9 cellular contexts compared by ENCODE assay signal in genomic region chr5:56070795-56071539, GRCh38.
A peak's percentile ranks its signal among the peaks of the same experiment; 100 is the strongest.
DNase-seq lines count a peak whose midpoint lies in the region; ATAC-seq and TF ChIP-seq lines count a peak whose summit lies in the region.
"Had no signal": no experiment of that assay in that cellular context is flagged by ENCODE, and none has a peak within 500 bp of the region (broad histone marks: within the 10 kb centered on the region; RNA-seq: fewer than 3 reads in every experiment).

No MANE protein-coding gene starts in this region.

- no peaks in the 10 kb centered on the region for H3K9me3 ChIP-seq in DND-41 (ENCODE audit: insufficient read depth, low read length, severe bottlenecking)

- H3K27ac Mint-ChIP-seq in osteocyte (ENCODE audit: unreplicated experiment): peak overlapping the region; percentile 58

- peak; percentile 47; the same call in 1 of the 3 replicates for ATAC-seq in DND-41 (ENCODE audit: insufficient read depth, low read depth)
- no peak for ATAC-seq in GM21528 (IDR thresholded peaks at IDR 0.05; ENCODE audit: low FRiP score, unreplicated experiment)

- H3K27ac ChIP-seq in DND-41 (ENCODE audit: low read length): no peak overlapping the region

- H3K36me3 Mint-ChIP-seq in osteocyte (ENCODE audit: unreplicated experiment): peaks cover 2% of the 10 kb centered on the region

- no peak overlapping the region for H3K9ac ChIP-seq in DND-41 (ENCODE audit: low read depth, low read length)

- H3K36me3 ChIP-seq in DND-41 (ENCODE audit: insufficient read depth, low read length): no peaks in the 10 kb centered on the region

- H3K4me2 ChIP-seq in DND-41 (ENCODE audit: insufficient read depth, low read length): no peak overlapping the region

- peaks cover 38% of the 10 kb centered on the region for H3K4me1 Mint-ChIP-seq in osteocyte (ENCODE audit: unreplicated experiment)

- H3K79me2 ChIP-seq in DND-41 (ENCODE audit: insufficient read depth, low read length): no peaks in the 10 kb centered on the region

- H4K20me1 ChIP-seq in DND-41 (ENCODE audit: insufficient read depth, low read length): no peaks in the 10 kb centered on the region

- H2AFZ ChIP-seq in DND-41 (ENCODE audit: low read depth, low read length): no peak overlapping the region

- H3K9me3 Mint-ChIP-seq in osteocyte (ENCODE audit: unreplicated experiment): no peaks in the 10 kb centered on the region

- no peak overlapping the region for H3K4me3 Mint-ChIP-seq in osteocyte (ENCODE audit: unreplicated experiment)

- no peak for TF ChIP-seq CTCF in DND-41 (IDR thresholded peaks at IDR 0.05; ENCODE audit: borderline replicate concordance, extremely low read depth, low read length, poor library complexity, severe bottlenecking)
- TF ChIP-seq CTCF in osteocyte (IDR thresholded peaks at IDR 0.05): no peak

- peaks cover 13% of the 10 kb centered on the region for H3K4me1 ChIP-seq in DND-41 (ENCODE audit: insufficient read depth, low read length)

- no peak overlapping the region for H3K4me3 ChIP-seq in DND-41 (ENCODE audit: low read depth in 1 of 2, low read length in 2 of 2)

- H3K27me3 ChIP-seq in DND-41 (ENCODE audit: insufficient read depth, low read length, poor library complexity): peaks cover 10% of the 10 kb centered on the region

- DNase-seq in DND-41 (no peak), NOMO-1 treated with dmso at 0.1 percent for 144 hours (lab: John Stamatoyannopoulos, UW; ENCODE audit: unreplicated experiment) (peak; percentile 75), epidermal melanocyte (ENCODE audit: insufficient read length, low spot score) (peak; percentile 54), osteocyte (ENCODE audit: extremely low spot score, unreplicated experiment) (no peak), NCI-H1694 (lab: John Stamatoyannopoulos, UW) (no peak), NCI-H1930 (lab: John Stamatoyannopoulos, UW) (no peak), NCI-H2227 (lab: John Stamatoyannopoulos, UW; ENCODE audit: unreplicated experiment) (no peak)
- DNase-seq: retina had no signal

- no peaks in the 10 kb centered on the region for H3K27me3 Mint-ChIP-seq in osteocyte (ENCODE audit: unreplicated experiment)

Comparison
In these comparisons a context has a peak if more than half of its experiments do, and no peak if none do; other contexts are left out.
1. DNase-seq: peak in NOMO-1 treated with dmso at 0.1 percent for 144 hours (single experiment) and epidermal melanocyte (single experiment); none in DND-41 (single experiment), osteocyte (single experiment), NCI-H1694 (single experiment), NCI-H1930 (0 of 2) and NCI-H2227 (single experiment).